Comparison of ENCODE assay signal across 32 cellular contexts in genomic region chr1:91897016-91897415, GRCh38. TPM values are rescaled to one million over a fixed set of nuclear protein-coding genes. Genes with fewer than 3 reads are reported as not detected.
"Had no signal": no experiment of that assay in that cellular context is flagged by ENCODE, and none has a peak within 500 bp of the region (broad histone marks: within the 10 kb centered on the region; RNA-seq: fewer than 3 reads in every experiment).

No MANE protein-coding gene starts in this region.

- ATAC-seq: activated T-cell treated with anti-CD3 and anti-CD28 coated beads, Interleukin-2, amount 50 U/mL, for 72 hours; T-cell had no signal

- H3K36me3 Mint-ChIP-seq: activated CD4-positive, alpha-beta memory T cell treated with anti-CD3 and anti-CD28 coated beads for 36 hours; activated naive CD8-positive, alpha-beta T cell treated with anti-CD3 and anti-CD28 coated beads, Interleukin-2, amount 10 ng/mL, durations not matched to agents 7 days and 5 days; IgD-negative memory B cell; T-cell had no signal

- H3K36me3 ChIP-seq: adrenal gland had no signal

- H3K27me3 ChIP-seq: adrenal gland had no signal

- H3K4me3 ChIP-seq: adrenal gland, SK-N-MC had no signal

- H3K27ac Mint-ChIP-seq: activated CD4-positive, alpha-beta memory T cell treated with anti-CD3 and anti-CD28 coated beads for 36 hours; activated CD4-positive, alpha-beta T cell treated with anti-CD3 and anti-CD28 coated beads, Interleukin-2, amount 10 ng/mL, durations not matched to agents 7 days and 5 days; activated naive CD8-positive, alpha-beta T cell treated with anti-CD3 and anti-CD28 coated beads, Interleukin-2, amount 10 ng/mL, durations not matched to agents 7 days and 5 days; activated T-cell treated with anti-CD3 and anti-CD28 coated beads, Interleukin-2, amount 50 U/mL, for 72 hours; activated T-helper 2 cell treated with anti-CD3 and anti-CD28 coated beads, Interferon-gamma antibody, Interleukin-2, Interleukin-4, amounts not matched to agents 10 μg/mL and 5 μg/mL and 100 μg/mL, durations not matched to agents 14 hours and 24 hours and 36 hours; IgD-negative memory B cell; T-cell had no signal

- H3K9me3 ChIP-seq: adrenal gland had no signal

- H3K4me3 Mint-ChIP-seq: activated CD4-positive, alpha-beta memory T cell treated with anti-CD3 and anti-CD28 coated beads for 36 hours; activated CD4-positive, alpha-beta T cell treated with anti-CD3 and anti-CD28 coated beads, Interleukin-2, amount 10 ng/mL, durations not matched to agents 7 days and 5 days; activated naive CD8-positive, alpha-beta T cell treated with anti-CD3 and anti-CD28 coated beads, Interleukin-2, amount 10 ng/mL, durations not matched to agents 7 days and 5 days; activated T-cell treated with anti-CD3 and anti-CD28 coated beads, Interleukin-2, amount 50 U/mL, for 72 hours; IgD-negative memory B cell; T-cell had no signal

- DNase-seq: activated CD4-positive, alpha-beta memory T cell treated with anti-CD3 and anti-CD28 coated beads for 36 hours; activated CD4-positive, alpha-beta T cell treated with anti-CD3 and anti-CD28 coated beads, Interleukin-2, amount 10 ng/mL, durations not matched to agents 7 days and 5 days; activated CD4-positive, CD25-positive, alpha-beta regulatory T cell; activated CD8-positive, alpha-beta memory T cell treated with anti-CD3 and anti-CD28 coated beads for 24 hours; activated naive CD4-positive, alpha-beta T cell treated with anti-CD3 and anti-CD28 coated beads, Interleukin-2, amount 50 U/mL, for 16 hours; activated naive CD8-positive, alpha-beta T cell treated with anti-CD3 and anti-CD28 coated beads, Interleukin-2, amount 10 ng/mL, durations not matched to agents 7 days and 5 days; activated T-cell treated with anti-CD3 and anti-CD28 coated beads, Interleukin-2, amount 50 U/mL, for 72 hours; adrenal gland; anterior cingulate cortex; KG1; MV-4-11; NCI-H1092 treated with DMSO at 0.1 percent for 48 hours; NCI-H1436; NCI-H187 treated with DMSO at 0.1 percent for 48 hours; NCI-H2081 treated with DMSO at 0.1 percent for 48 hours; NCI-H2227 treated with DMSO at 0.1 percent for 48 hours; NCI-H446 treated with DMSO at 0.1 percent for 48 hours; NCI-H524 treated with DMSO at 0.1 percent for 48 hours; NCI-H748 treated with DMSO at 0.1 percent for 48 hours; SIG-M5; T-cell; T-helper 2 cell; T1000 had no signal

- H3K9me3 Mint-ChIP-seq: activated CD4-positive, alpha-beta memory T cell treated with anti-CD3 and anti-CD28 coated beads for 36 hours; activated CD4-positive, alpha-beta T cell treated with anti-CD3 and anti-CD28 coated beads, Interleukin-2, amount 10 ng/mL, durations not matched to agents 7 days and 5 days; activated T-cell treated with anti-CD3 and anti-CD28 coated beads, Interleukin-2, amount 50 U/mL, for 72 hours; activated T-helper 2 cell treated with anti-CD3 and anti-CD28 coated beads, Interferon-gamma antibody, Interleukin-2, Interleukin-4, amounts not matched to agents 10 μg/mL and 5 μg/mL and 100 μg/mL, durations not matched to agents 14 hours and 24 hours and 36 hours; T-cell had no signal

- H3K27ac ChIP-seq: adrenal gland, SK-N-MC, VCaP had no signal

RNA-seq across cellular contexts. Expression of gene TGFBR3, which starts 11.1 kb away (rescaled TPM):
- total RNA-seq: OCI-LY7 had no signal

RNA-seq across cellular contexts. Expression of gene BRDT, which starts 52.2 kb away (rescaled TPM):
- total RNA-seq: activated CD4-positive, alpha-beta memory T cell treated with anti-CD3 and anti-CD28 coated beads for 36 hours; activated CD4-positive, alpha-beta T cell treated with anti-CD3 and anti-CD28 coated beads, Interleukin-2, amount 10 ng/mL, durations not matched to agents 7 days and 5 days; activated naive CD8-positive, alpha-beta T cell treated with anti-CD3 and anti-CD28 coated beads, Interleukin-2, amount 10 ng/mL, durations not matched to agents 7 days and 5 days; activated T-cell treated with anti-CD3 and anti-CD28 coated beads, Interleukin-2, amount 50 U/mL, for 72 hours; activated T-helper 2 cell treated with anti-CD3 and anti-CD28 coated beads, Interferon-gamma antibody, Interleukin-2, Interleukin-4, amounts not matched to agents 10 μg/mL and 5 μg/mL and 100 μg/mL, durations not matched to agents 14 hours and 24 hours and 36 hours; adrenal gland; cardiac septum; LHCN-M2; MCF 10A; OCI-LY7; RPMI7951; T-cell had no signal
- polyA plus RNA-seq: adrenal gland, IgD-negative memory B cell had no signal
